In the genomic region with DNA sequence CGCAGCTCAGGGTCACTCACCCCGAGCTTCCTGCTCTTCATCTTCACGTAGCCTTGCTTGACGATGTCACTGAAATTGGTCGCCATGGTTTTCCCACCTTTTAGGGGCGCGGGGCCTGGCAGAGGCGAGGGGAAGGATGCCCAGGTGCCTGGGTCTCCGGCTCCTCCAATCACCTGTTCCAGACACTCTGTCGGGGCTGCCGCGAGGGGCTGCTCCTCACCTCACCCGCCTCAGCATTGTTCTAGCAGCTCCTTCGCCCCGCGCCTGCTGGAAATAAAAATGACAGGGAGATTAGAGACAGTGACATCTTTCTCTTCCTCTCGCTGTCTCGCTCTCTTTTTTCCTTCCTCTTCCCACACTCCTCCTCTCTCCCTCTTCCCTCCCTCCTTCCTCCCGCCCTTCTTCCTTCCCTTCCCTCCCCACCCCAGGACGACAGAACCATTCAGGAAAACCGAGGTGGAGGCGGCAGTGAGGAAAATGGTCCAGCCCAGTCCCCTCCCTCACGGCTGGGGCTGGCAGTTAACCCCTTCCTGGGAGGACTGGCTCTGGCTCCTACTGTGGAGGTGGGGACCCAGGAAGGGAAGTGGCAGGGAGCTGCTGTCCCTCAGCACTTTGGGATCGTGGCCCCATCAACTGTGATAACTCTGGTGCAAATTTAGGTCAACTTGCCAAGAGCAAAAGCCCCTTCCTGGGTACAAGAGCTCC, we compare ENCODE assay signal across 9 cellular contexts. TPM values are rescaled to one million over a fixed set of nuclear protein-coding genes. Genes with fewer than 3 reads are reported as not detected.
DNase-seq lines count a peak whose midpoint lies in the region; ATAC-seq and TF ChIP-seq lines count a peak whose summit lies in the region.
"Had no signal": no experiment of that assay in that cellular context is flagged by ENCODE, and none has a peak within 500 bp of the region (broad histone marks: within the 10 kb centered on the region; RNA-seq: fewer than 3 reads in every experiment).

No MANE protein-coding gene starts in this region.

- no peak for ATAC-seq in naive B cell (ENCODE audit: low read depth in 2 of 2)
- ATAC-seq in HG02885 (IDR thresholded peaks at IDR 0.05; ENCODE audit: poor library complexity, unreplicated experiment): no peak

- H3K9me3 ChIP-seq in fibroblast of lung (ENCODE audit: control insufficient read depth, insufficient read depth, low read depth, low read length): no peaks in the 10 kb centered on the region

- H3K36me3 Mint-ChIP-seq in naive B cell (no peaks in the 10 kb centered on the region), CD14-positive monocyte (peaks cover 0 to 1% of the 10 kb centered on the region in 2 donors)
- H3K36me3 Mint-ChIP-seq: IgD-negative memory B cell had no signal

- peaks cover 16% of the 10 kb centered on the region for H3K4me1 ChIP-seq in fibroblast of lung (ENCODE audit: control insufficient read depth, extremely low read depth, insufficient read depth, low read length)

- peak overlapping the region; percentile 51 to 85 (median 76) for H3K4me3 Mint-ChIP-seq in naive B cell
- peak overlapping the region in 1 of 2 donors; percentile 79 for H3K4me3 Mint-ChIP-seq in CD14-positive monocyte

- peak overlapping the region; percentile 83 for H3K4me2 ChIP-seq in fibroblast of lung (ENCODE audit: extremely low read depth, insufficient read depth, low read length)

- H4K20me1 ChIP-seq in fibroblast of lung (ENCODE audit: control insufficient read depth, extremely low read depth, insufficient read depth, low read length): no peaks in the 10 kb centered on the region

- no peak overlapping the region for H3K27ac ChIP-seq in fibroblast of lung (ENCODE audit: insufficient read depth, low read length)

- H3K4me3 ChIP-seq in fibroblast of lung (replicated peaks in 1 of 4; ENCODE audit: control extremely low read depth in 1 of 4, insufficient read depth in 1 of 4, low read depth in 3 of 4, low read length in 4 of 4): peak overlapping the region; percentile 41 to 65 (median 53)

- H3K36me3 ChIP-seq in fibroblast of lung (ENCODE audit: control insufficient read depth, insufficient read depth, low read length): peaks cover 3% of the 10 kb centered on the region

- H3K4me1 Mint-ChIP-seq in naive B cell (peaks cover 22 to 51% (median 50%) of the 10 kb centered on the region in 3 donors), CD14-positive monocyte (peaks cover 19% of the 10 kb centered on the region)

- intact Hi-C loops in CD14-positive monocyte (cut with micrococcal nuclease): no loop called here

- no peaks in the 10 kb centered on the region for H3K27me3 ChIP-seq in fibroblast of lung (ENCODE audit: control insufficient read depth, insufficient read depth, low read length)

- TF ChIP-seq CTCF in fibroblast of lung (conservative IDR thresholded peaks at IDR 0.05 in 1 of 2, IDR thresholded peaks at IDR 0.05 in 1 of 2; ENCODE audit: low read depth in 1 of 2, low read length in 2 of 2): no peak
- no peak for TF ChIP-seq CTCF in CD14-positive monocyte (IDR thresholded peaks at IDR 0.05)

- DNase-seq in DMS 273 treated with DMSO at 0.1 percent for 48 hours (lab: John Stamatoyannopoulos, UW) (peak; percentile 5), NCI-H510A (lab: John Stamatoyannopoulos, UW) (peak; percentile 62), fibroblast of lung (ENCODE audit: low read depth in 2 of 2) (peak; percentile 56 to 74), naive B cell (no peak), NCI-H774 (lab: John Stamatoyannopoulos, UW) (no peak), CD14-positive monocyte (ENCODE audit: low spot score) (no peak), NOMO-1 treated with dmso at 0.1 percent for 144 hours (lab: John Stamatoyannopoulos, UW; ENCODE audit: unreplicated experiment) (no peak)

- H3K9me3 Mint-ChIP-seq in naive B cell (no peaks in the 10 kb centered on the region), CD14-positive monocyte (peaks cover 0 to 3% (median 2%) of the 10 kb centered on the region in 7 donors)
- H3K9me3 Mint-ChIP-seq: IgD-negative memory B cell had no signal

- H3K27me3 Mint-ChIP-seq in naive B cell (peaks cover 7 to 36% (median 29%) of the 10 kb centered on the region in 3 donors), CD14-positive monocyte (ENCODE audit: low read depth in 3 of 3) (peaks cover 18 to 44% (median 29%) of the 10 kb centered on the region in 3 donors)

- H2AFZ ChIP-seq in fibroblast of lung (ENCODE audit: low read length): peak overlapping the region; percentile 59

- peak overlapping the region; percentile 13 for H3K9ac ChIP-seq in fibroblast of lung (ENCODE audit: insufficient read depth, low read length)

- H3K27ac Mint-ChIP-seq in naive B cell: peak overlapping the region in 3 of 6 donors; percentile 59 to 74 (median 61)
- H3K27ac Mint-ChIP-seq in CD14-positive monocyte: no peak overlapping the region
- H3K27ac Mint-ChIP-seq: IgD-negative memory B cell had no signal

- H3K79me2 ChIP-seq in fibroblast of lung (ENCODE audit: control insufficient read depth, insufficient read depth, low read length): no peaks in the 10 kb centered on the region

RNA-seq across cellular contexts. Expression of a gene that starts 6.7 kb away (rescaled TPM):
- 12.3 and 12.6 TPM in 2 replicates for total RNA-seq in fibroblast of lung
- polyA plus RNA-seq in fibroblast of lung (11.6 and 15.0 TPM in 2 replicates), naive B cell (ENCODE audit: low read depth in 6 of 6) (1 to 10 TPM in 4 of 6 donors, under 1 TPM in 1, not detected in 1; 0.22 to 2.1 (median 1.4) TPM), CD14-positive monocyte (under 1 TPM in 1 of 2 donors, not detected in 1; 0.09 TPM)
- polyA plus RNA-seq in fibroblast of lung (2012): 16.6 and 18.1 TPM in 2 replicates
- polyA minus RNA-seq in fibroblast of lung (ENCODE audit: low replicate concordance): 23.2 and 30.7 TPM in 2 replicates

RNA-seq across cellular contexts. Expression of a gene that starts 17.1 kb away (rescaled TPM):
- total RNA-seq in fibroblast of lung: 105 and 106 TPM in 2 replicates
- polyA plus RNA-seq in fibroblast of lung: 84.0 and 98.2 TPM in 2 replicates
- 64.1 and 81.6 TPM in 2 replicates for polyA plus RNA-seq in fibroblast of lung (2012)
- polyA minus RNA-seq in fibroblast of lung (ENCODE audit: low replicate concordance): 220 and 250 TPM in 2 replicates
- polyA plus RNA-seq in naive B cell (ENCODE audit: low read depth in 6 of 6): 10 to 100 TPM; 33.6 to 59.9 (median 39.7) TPM
- 10 to 100 TPM; 22.6 to 24.4 TPM for polyA plus RNA-seq in CD14-positive monocyte

RNA-seq across cellular contexts. Expression of a gene that starts 32.3 kb away (rescaled TPM):
- 36.2 and 51.2 TPM in 2 replicates for total RNA-seq in fibroblast of lung
- 44.4 and 62.2 TPM in 2 replicates for polyA plus RNA-seq in fibroblast of lung
- polyA plus RNA-seq in fibroblast of lung (2012): 23.8 and 35.1 TPM in 2 replicates
- polyA minus RNA-seq in fibroblast of lung (ENCODE audit: low replicate concordance): 46.0 and 67.5 TPM in 2 replicates
- 10 to 100 TPM; 17.6 to 42.2 (median 23.3) TPM for polyA plus RNA-seq in naive B cell (ENCODE audit: low read depth in 6 of 6)
- 10 to 100 TPM; 32.7 to 38.4 TPM for polyA plus RNA-seq in CD14-positive monocyte

RNA-seq across cellular contexts. Expression of a gene that starts 32.4 kb away (rescaled TPM):
- 38.3 and 39.5 TPM in 2 replicates for total RNA-seq in fibroblast of lung
- polyA plus RNA-seq in fibroblast of lung (40.2 and 47.0 TPM in 2 replicates), naive B cell (ENCODE audit: low read depth in 6 of 6) (10 to 100 TPM; 33.4 to 67.2 (median 40.9) TPM), CD14-positive monocyte (10 to 100 TPM; 42.1 to 46.5 TPM)
- 29.9 and 37.7 TPM in 2 replicates for polyA plus RNA-seq in fibroblast of lung (2012)
- polyA minus RNA-seq in fibroblast of lung (ENCODE audit: low replicate concordance): 29.3 and 37.4 TPM in 2 replicates

RNA-seq across cellular contexts. Expression of a gene that starts 56.8 kb away (rescaled TPM):
- total RNA-seq in fibroblast of lung: 13.6 and 16.7 TPM in 2 replicates
- 4.4 and 7.1 TPM in 2 replicates for polyA plus RNA-seq in fibroblast of lung
- polyA plus RNA-seq in fibroblast of lung (2012): 4.0 and 6.2 TPM in 2 replicates
- 4.4 and 12.8 TPM in 2 replicates for polyA minus RNA-seq in fibroblast of lung (ENCODE audit: low replicate concordance)
- 10 to 100 TPM in 2 of 6 donors, 1 to 10 TPM in 4; 3.8 to 13.8 (median 9.3) TPM for polyA plus RNA-seq in naive B cell (ENCODE audit: low read depth in 6 of 6)
- polyA plus RNA-seq in CD14-positive monocyte: not detected

Comparison
In these comparisons a context has a peak if more than half of its experiments do, and no peak if none do; other contexts are left out.
1. DNase-seq: peak in DMS 273 treated with DMSO at 0.1 percent for 48 hours (single experiment), NCI-H510A (single experiment) and fibroblast of lung (2 of 2); none in naive B cell (single experiment), NCI-H774 (single experiment), CD14-positive monocyte (single experiment) and NOMO-1 treated with dmso at 0.1 percent for 144 hours (single experiment).